In the genomic region with DNA sequence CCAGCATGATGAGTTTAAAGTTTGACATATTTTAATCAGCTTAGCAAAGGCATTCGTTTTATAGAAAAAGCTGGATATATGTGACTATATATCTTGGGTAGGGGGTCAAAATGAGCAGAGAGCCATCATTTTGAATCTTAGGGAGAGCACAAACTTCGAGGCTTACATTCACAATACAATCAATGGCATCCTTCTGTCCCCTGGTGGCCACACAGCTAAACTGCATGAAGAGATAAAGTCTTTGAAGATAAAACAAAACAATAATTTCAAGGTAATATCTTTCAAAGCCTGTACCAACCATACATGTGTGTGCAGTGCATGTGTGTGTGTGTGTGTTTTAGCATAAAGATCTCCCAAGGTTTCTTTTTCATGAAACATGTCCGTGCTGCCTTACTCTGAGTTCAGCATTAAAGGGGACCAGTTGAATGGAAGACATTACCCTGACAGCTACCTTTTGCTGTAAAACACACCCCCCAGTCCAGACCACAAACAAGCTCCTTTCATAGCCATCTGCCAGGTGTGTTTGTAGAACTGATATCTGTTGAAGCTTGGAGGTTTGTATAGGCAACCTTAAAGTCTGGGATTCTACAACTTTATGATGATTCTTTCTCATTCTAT, we compare ENCODE assay signal across 8 cellular contexts. TPM values are rescaled to one million over a fixed set of nuclear protein-coding genes. Genes with fewer than 3 reads are reported as not detected.
DNase-seq lines count a peak whose midpoint lies in the region; ATAC-seq and TF ChIP-seq lines count a peak whose summit lies in the region.

No MANE protein-coding gene starts in this region.

- peaks cover 9% of the 10 kb centered on the region for H3K4me1 Mint-ChIP-seq in Calu3 (ENCODE audit: low read depth, unreplicated experiment)
- peaks cover 48% of the 10 kb centered on the region for H3K4me1 Mint-ChIP-seq in activated B cell treated with CpG ODN at 0.5 μM for 24 hours
- no peaks in the 10 kb centered on the region for H3K4me1 Mint-ChIP-seq in nephron

- no peaks in the 10 kb centered on the region for H3K36me3 ChIP-seq in upper lobe of right lung

- POLR2A ChIA-PET in activated B cell treated with CpG ODN at 0.5 μM for 24 hours (lab: Charles Lee), result interaction anchor here (1.0 to 5.1 kb wide), 7 partner anchors 38 to 84 kb away, joined by 3 to 83 read pairs (median 5); partner anchors contain the start of gene CYBB

- no peaks in the 10 kb centered on the region for H3K9me3 Mint-ChIP-seq in Calu3 (ENCODE audit: low read depth, unreplicated experiment)
- H3K9me3 Mint-ChIP-seq in activated B cell treated with CpG ODN at 0.5 μM for 24 hours, result no peaks in the 10 kb centered on the region
- H3K9me3 Mint-ChIP-seq in nephron, result no peaks in the 10 kb centered on the region

- no peak overlapping the region for H3K27ac ChIP-seq in upper lobe of right lung

- no peaks in the 10 kb centered on the region for H3K36me3 Mint-ChIP-seq in Calu3 (ENCODE audit: insufficient read depth, unreplicated experiment)
- H3K36me3 Mint-ChIP-seq in activated B cell treated with CpG ODN at 0.5 μM for 24 hours (ENCODE audit: low read depth), result no peaks in the 10 kb centered on the region
- H3K36me3 Mint-ChIP-seq in nephron (ENCODE audit: low read depth), result no peaks in the 10 kb centered on the region

- CTCF ChIA-PET in Calu3 (lab: Charles Lee) (interaction anchor here (3.5 kb wide), 1 partner anchor 80 kb away, joined by 23 read pairs; no protein-coding TSS in a partner anchor), activated B cell treated with CpG ODN at 0.5 μM for 24 hours (lab: Charles Lee) (interaction anchor here (0.8 to 6.5 kb wide), 12 partner anchors 8 to 341 kb away, joined by 3 to 208 read pairs (median 6); partner anchors contain the start of gene CYBB)

- no peaks in the 10 kb centered on the region for H3K27me3 ChIP-seq in upper lobe of right lung

- H3K4me3 Mint-ChIP-seq in Calu3 (ENCODE audit: low read depth, unreplicated experiment) (no peak overlapping the region), activated B cell treated with CpG ODN at 0.5 μM for 24 hours (no peak overlapping the region), nephron (no peak overlapping the region)

- DNase-seq in Calu3, result peak; percentile 52
- DNase-seq in M059J (ENCODE audit: low read depth), result peak; percentile 50
- no peak for DNase-seq in activated B cell treated with CpG ODN at 0.5 μM for 24 hours
- peak; percentile 49 for DNase-seq in ecto neural progenitor cell (ENCODE audit: low spot score)
- no peak for DNase-seq in upper lobe of right lung
- no peak for DNase-seq in GM19238 (ENCODE audit: insufficient read length, low spot score)

- intact Hi-C loops in Calu3 (cut with micrococcal nuclease; ENCODE audit: unreplicated experiment), result loop anchor here (1.0 to 10.0 kb wide), 4 partner anchors 80 to 349 kb away; no protein-coding TSS in a partner anchor
- intact Hi-C loops in activated B cell treated with CpG ODN at 0.5 μM for 24 hours (cut with micrococcal nuclease), result loop anchor here (1.0 to 2.0 kb wide), 6 partner anchors 8 to 341 kb away; partner anchors contain the start of gene DYNLT3
- intact Hi-C loops in upper lobe of right lung (cut with DNase I), result no loop called here

- H3K4me3 ChIP-seq in upper lobe of right lung, result no peak overlapping the region

- no peaks in the 10 kb centered on the region for H3K27me3 Mint-ChIP-seq in Calu3 (ENCODE audit: unreplicated experiment)
- H3K27me3 Mint-ChIP-seq in activated B cell treated with CpG ODN at 0.5 μM for 24 hours, result no peaks in the 10 kb centered on the region
- no peaks in the 10 kb centered on the region for H3K27me3 Mint-ChIP-seq in nephron (ENCODE audit: low read depth)

- no TSS peak for BruUV-seq in Calu3 (replicated peaks; lab: Mats Ljungman, UMichigan)

- TF ChIP-seq CTCF in Calu3 (IDR thresholded peaks at IDR 0.05; ENCODE audit: unreplicated experiment), result peak; percentile 69
- TF ChIP-seq CTCF in activated B cell treated with CpG ODN at 0.5 μM for 24 hours (IDR thresholded peaks at IDR 0.05), result no peak
- TF ChIP-seq CTCF in nephron (IDR thresholded peaks at IDR 0.05; ENCODE audit: unreplicated experiment in 3 of 3), result peak; percentile 71 to 81 (median 78)
- TF ChIP-seq CTCF in upper lobe of right lung (IDR thresholded peaks at IDR 0.05), result peak; percentile 79

- no peaks in the 10 kb centered on the region for H3K9me3 ChIP-seq in upper lobe of right lung

- peak; percentile 67 for ATAC-seq in GM19438 (IDR thresholded peaks at IDR 0.05; ENCODE audit: low read depth, unreplicated experiment)
- ATAC-seq in activated B cell treated with CpG ODN at 0.5 μM for 24 hours (ENCODE audit: low read depth), result peak; percentile 79
- peak; percentile 74 for ATAC-seq in upper lobe of right lung

- H3K27ac Mint-ChIP-seq in Calu3 (ENCODE audit: unreplicated experiment), result no peak overlapping the region
- peak overlapping the region; percentile 81 for H3K27ac Mint-ChIP-seq in activated B cell treated with CpG ODN at 0.5 μM for 24 hours
- H3K27ac Mint-ChIP-seq in nephron, result no peak overlapping the region

- H3K4me1 ChIP-seq in upper lobe of right lung, result no peaks in the 10 kb centered on the region

RNA-seq across cellular contexts. Expression of gene DYNLT3, which starts 22.0 kb away (rescaled TPM):
- total RNA-seq in Calu3 (2022), result 28.0 and 31.3 TPM in 2 replicates
- 85.6 and 94.0 TPM in 2 replicates for total RNA-seq in M059J (2014; rRNA removed; shearing (Covaris generic))
- total RNA-seq in activated B cell treated with CpG ODN at 0.5 μM for 24 hours, result 17.7 and 19.1 TPM in 2 replicates
- 24.7 TPM for total RNA-seq in upper lobe of right lung

RNA-seq across cellular contexts. Expression of gene CYBB, which starts 45.5 kb away (rescaled TPM):
- total RNA-seq in Calu3 (2022) (1.8 and 2.1 TPM in 2 replicates), activated B cell treated with CpG ODN at 0.5 μM for 24 hours (155 and 165 TPM in 2 replicates), upper lobe of right lung (225 TPM)
- total RNA-seq in M059J (2014; rRNA removed; shearing (Covaris generic)), result 0.07 TPM in 1 of 2 replicates, not detected in the other

Comparison
In these comparisons a context has a peak if more than half of its experiments do, and no peak if none do; other contexts are left out.
1. DNase-seq: peak in Calu3 (single experiment), M059J (single experiment) and ecto neural progenitor cell (single experiment); none in activated B cell treated with CpG ODN at 0.5 μM for 24 hours (single experiment), upper lobe of right lung (single experiment) and GM19238 (single experiment).
2. RNA of gene CYBB, which starts 45.5 kb away (total RNA-seq): 225 TPM in upper lobe of right lung (single experiment) and 155 to 165 TPM in activated B cell treated with CpG ODN at 0.5 μM for 24 hours; 1.8 to 2.1 TPM in Calu3 and 0.07 TPM in M059J; every median in the first group is over 10 times any median in the second.
3. Peak in every context shown above with its lines, with median percentiles within 50 percentile points of each other: ATAC-seq.